In the genomic region with DNA sequence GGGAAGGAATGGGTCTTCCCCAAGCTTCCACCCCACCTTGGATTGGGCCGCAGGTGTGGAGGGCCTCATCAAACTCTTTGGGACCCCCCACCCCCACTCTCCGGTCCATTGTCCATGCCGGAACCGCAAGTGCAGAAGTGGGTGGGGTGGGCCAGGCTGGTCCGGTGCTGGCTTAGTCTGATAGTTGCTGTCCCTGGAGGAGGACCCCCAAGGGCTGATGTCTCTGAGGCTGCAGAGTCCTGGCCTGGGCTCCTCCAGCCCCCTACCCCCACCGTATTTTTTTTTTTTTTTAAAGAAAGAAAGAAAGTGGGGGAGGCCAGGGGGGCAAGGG, we compare ENCODE assay signal across 17 cellular contexts. TPM values are rescaled to one million over a fixed set of nuclear protein-coding genes. Genes with fewer than 3 reads are reported as not detected.
DNase-seq lines count a peak whose midpoint lies in the region; ATAC-seq and TF ChIP-seq lines count a peak whose summit lies in the region.
"Had no signal": no experiment of that assay in that cellular context is flagged by ENCODE, and none has a peak within 500 bp of the region (broad histone marks: within the 10 kb centered on the region; RNA-seq: fewer than 3 reads in every experiment).

No MANE protein-coding gene starts in this region.

- peak; percentile 15; the same call in 1 of the 2 replicates for TF ChIP-seq CTCF in 22Rv1 (IDR thresholded peaks at IDR 0.05)
- TF ChIP-seq CTCF in CD4-positive, alpha-beta T cell (IDR thresholded peaks at IDR 0.05): no peak

- H3K4me1 Mint-ChIP-seq in CD4-positive, alpha-beta T cell (ENCODE audit: low read depth): peaks cover 35% of the 10 kb centered on the region
- H3K4me1 Mint-ChIP-seq in activated T-helper 17 cell treated with anti-CD3 and anti-CD28 coated beads, Interleukin-2, amount 50 U/mL, for 72 hours: peaks cover 36% of the 10 kb centered on the region
- peaks cover 60% of the 10 kb centered on the region for H3K4me1 Mint-ChIP-seq in activated CD4-positive, alpha-beta memory T cell treated with anti-CD3 and anti-CD28 coated beads, Interleukin-2, amount 10 ng/mL, durations not matched to agents 7 days and 5 days

- H3K4me3 Mint-ChIP-seq in CD4-positive, alpha-beta T cell: no peak overlapping the region
- H3K4me3 Mint-ChIP-seq in activated T-helper 17 cell treated with anti-CD3 and anti-CD28 coated beads, Interleukin-2, amount 50 U/mL, for 72 hours: no peak overlapping the region
- no peak overlapping the region for H3K4me3 Mint-ChIP-seq in activated CD4-positive, alpha-beta memory T cell treated with anti-CD3 and anti-CD28 coated beads, Interleukin-2, amount 10 ng/mL, durations not matched to agents 7 days and 5 days

- no peaks in the 10 kb centered on the region for H3K9me3 ChIP-seq in CD4-positive, alpha-beta T cell (ENCODE audit: control insufficient read depth, low read length)

- no peaks in the 10 kb centered on the region for H3K27me3 ChIP-seq in CD4-positive, alpha-beta T cell (ENCODE audit: control insufficient read depth, insufficient read depth, low read length)

- H3K36me3 Mint-ChIP-seq in CD4-positive, alpha-beta T cell (ENCODE audit: low read depth): peaks cover 57% of the 10 kb centered on the region
- peaks cover 56% of the 10 kb centered on the region for H3K36me3 Mint-ChIP-seq in activated T-helper 17 cell treated with anti-CD3 and anti-CD28 coated beads, Interleukin-2, amount 50 U/mL, for 72 hours (ENCODE audit: low read depth)
- peaks cover 37% of the 10 kb centered on the region for H3K36me3 Mint-ChIP-seq in activated CD4-positive, alpha-beta memory T cell treated with anti-CD3 and anti-CD28 coated beads, Interleukin-2, amount 10 ng/mL, durations not matched to agents 7 days and 5 days (ENCODE audit: low read depth)

- no peak overlapping the region for H3K27ac Mint-ChIP-seq in CD4-positive, alpha-beta T cell
- H3K27ac Mint-ChIP-seq in activated T-helper 17 cell treated with anti-CD3 and anti-CD28 coated beads, Interleukin-2, amount 50 U/mL, for 72 hours: peak overlapping the region; percentile 18
- no peak overlapping the region for H3K27ac Mint-ChIP-seq in activated CD4-positive, alpha-beta memory T cell treated with anti-CD3 and anti-CD28 coated beads, Interleukin-2, amount 10 ng/mL, durations not matched to agents 7 days and 5 days

- intact Hi-C loops in CD4-positive, alpha-beta T cell (cut with DNase I, micrococcal nuclease): no loop called here
- intact Hi-C loops in left colon (cut with DNase I, micrococcal nuclease): no loop called here

- CTCF ChIA-PET in CD4-positive, alpha-beta T cell (lab: Charles Lee): interaction anchor here (0.8 kb wide), 1 partner anchor 125 kb away, joined by 4 read pairs; no protein-coding TSS in a partner anchor
- CTCF ChIA-PET in activated CD4-positive, alpha-beta memory T cell treated with anti-CD3 and anti-CD28 coated beads, Interleukin-2, amount 10 ng/mL, durations not matched to agents 7 days and 5 days (lab: Charles Lee): interaction anchor here (1.5 to 1.6 kb wide), 3 partner anchors 10 to 38 kb away, joined by 5 to 9 read pairs (median 7); no protein-coding TSS in a partner anchor

- DNase-seq in CD4-positive, alpha-beta T cell: no peak
- DNase-seq in activated CD4-positive, alpha-beta memory T cell treated with anti-CD3 and anti-CD28 coated beads, Interleukin-2, amount 10 ng/mL, durations not matched to agents 7 days and 5 days: no peak
- no peak for DNase-seq in left colon
- DNase-seq: DMS 273 treated with DMSO at 0.1 percent for 48 hours, DND-41, HCEC 1CT, NCI-H1105 treated with DMSO at 0.1 percent for 48 hours, NCI-H1694 had no signal

- ATAC-seq in CD4-positive, alpha-beta T cell (ENCODE audit: poor library complexity): no peak
- ATAC-seq in activated T-helper 17 cell treated with anti-CD3 and anti-CD28 coated beads, Interleukin-2, amount 50 U/mL, for 72 hours (replicated peaks): no peak
- ATAC-seq in GM18870 (IDR thresholded peaks at IDR 0.05; ENCODE audit: unreplicated experiment) (no peak), left colon (no peak)
- ATAC-seq: Panc1 had no signal

- POLR2A ChIA-PET in CD4-positive, alpha-beta T cell (lab: Charles Lee): interaction anchor here (1.2 to 3.1 kb wide), 4 partner anchors 10 to 120 kb away, joined by 4 to 21 read pairs (median 8); a partner anchor contains a TSS
- POLR2A ChIA-PET in activated CD4-positive, alpha-beta memory T cell treated with anti-CD3 and anti-CD28 coated beads, Interleukin-2, amount 10 ng/mL, durations not matched to agents 7 days and 5 days (lab: Charles Lee): interaction anchor here (1.4 to 25.4 kb wide), 3 partner anchors 7 to 139 kb away, joined by 3 to 504 read pairs (median 504); a partner anchor contains a TSS

- peak overlapping the region; percentile 45; the same call in 1 of the 2 replicates for H3K27ac ChIP-seq in 22Rv1
- peak overlapping the region; percentile 1 for H3K27ac ChIP-seq in CD4-positive, alpha-beta T cell (ENCODE audit: low read depth, low read length)
- H3K27ac ChIP-seq: C4-2B, GM23248 had no signal

- H3K27me3 Mint-ChIP-seq in CD4-positive, alpha-beta T cell: no peaks in the 10 kb centered on the region
- no peaks in the 10 kb centered on the region for H3K27me3 Mint-ChIP-seq in activated T-helper 17 cell treated with anti-CD3 and anti-CD28 coated beads, Interleukin-2, amount 50 U/mL, for 72 hours
- no peaks in the 10 kb centered on the region for H3K27me3 Mint-ChIP-seq in activated CD4-positive, alpha-beta memory T cell treated with anti-CD3 and anti-CD28 coated beads, Interleukin-2, amount 10 ng/mL, durations not matched to agents 7 days and 5 days

- no peaks in the 10 kb centered on the region for H3K9me3 Mint-ChIP-seq in CD4-positive, alpha-beta T cell
- H3K9me3 Mint-ChIP-seq in activated T-helper 17 cell treated with anti-CD3 and anti-CD28 coated beads, Interleukin-2, amount 50 U/mL, for 72 hours: no peaks in the 10 kb centered on the region
- H3K9me3 Mint-ChIP-seq in activated CD4-positive, alpha-beta memory T cell treated with anti-CD3 and anti-CD28 coated beads, Interleukin-2, amount 10 ng/mL, durations not matched to agents 7 days and 5 days: no peaks in the 10 kb centered on the region

RNA-seq across cellular contexts. Expression of a gene that starts 7.1 kb away (rescaled TPM):
- total RNA-seq in CD4-positive, alpha-beta T cell: 10 to 100 TPM; 85.2 to 99.2 TPM
- 10 to 100 TPM; 65.5 to 89.1 TPM for total RNA-seq in activated T-helper 17 cell treated with anti-CD3 and anti-CD28 coated beads, Interleukin-2, amount 50 U/mL, for 72 hours
- 100 to 1,000 TPM; 106 to 107 TPM for total RNA-seq in activated CD4-positive, alpha-beta memory T cell treated with anti-CD3 and anti-CD28 coated beads, Interleukin-2, amount 10 ng/mL, durations not matched to agents 7 days and 5 days
- total RNA-seq in left colon: 10 to 100 TPM; 80.0 to 82.3 TPM

RNA-seq across cellular contexts. Expression of a gene that starts 12.7 kb away (rescaled TPM):
- total RNA-seq in CD4-positive, alpha-beta T cell: 100 to 1,000 TPM; 148 to 158 TPM
- total RNA-seq in activated T-helper 17 cell treated with anti-CD3 and anti-CD28 coated beads, Interleukin-2, amount 50 U/mL, for 72 hours: 100 to 1,000 TPM in 1 of 2 donors, 10 to 100 TPM in 1; 94.2 to 135 TPM
- total RNA-seq in activated CD4-positive, alpha-beta memory T cell treated with anti-CD3 and anti-CD28 coated beads, Interleukin-2, amount 10 ng/mL, durations not matched to agents 7 days and 5 days: 100 to 1,000 TPM; 107 to 110 TPM
- total RNA-seq in left colon: 10 to 100 TPM; 61.1 to 69.6 TPM

RNA-seq across cellular contexts. Expression of a gene that starts 20.0 kb away (rescaled TPM):
- total RNA-seq in CD4-positive, alpha-beta T cell: 10 to 100 TPM; 33.3 to 34.8 TPM
- 10 to 100 TPM; 26.6 to 39.6 TPM for total RNA-seq in activated T-helper 17 cell treated with anti-CD3 and anti-CD28 coated beads, Interleukin-2, amount 50 U/mL, for 72 hours
- 10 to 100 TPM; 42.2 to 42.7 TPM for total RNA-seq in activated CD4-positive, alpha-beta memory T cell treated with anti-CD3 and anti-CD28 coated beads, Interleukin-2, amount 10 ng/mL, durations not matched to agents 7 days and 5 days
- total RNA-seq in left colon: 10 to 100 TPM; 44.8 to 51.8 TPM

RNA-seq across cellular contexts. Expression of a gene that starts 36.3 kb away (rescaled TPM):
- total RNA-seq in CD4-positive, alpha-beta T cell: under 1 TPM in 1 of 2 experiments, not detected in 1; 0.11 TPM
- total RNA-seq in activated T-helper 17 cell treated with anti-CD3 and anti-CD28 coated beads, Interleukin-2, amount 50 U/mL, for 72 hours: under 1 TPM; 0.22 to 0.58 TPM
- total RNA-seq in activated CD4-positive, alpha-beta memory T cell treated with anti-CD3 and anti-CD28 coated beads, Interleukin-2, amount 10 ng/mL, durations not matched to agents 7 days and 5 days: under 1 TPM in 1 of 2 experiments, not detected in 1; 0.38 TPM
- total RNA-seq in left colon: under 1 TPM in 1 of 2 donors, not detected in 1; 0.56 TPM
- total RNA-seq: G401, GM23248, NCI-H460, SK-MEL-5 had no signal
